In genomic region chr9:84667571-84668203, GRCh38 we compare ENCODE assay signal across 8 cellular contexts. TPM values are rescaled to one million over a fixed set of nuclear protein-coding genes. Genes with fewer than 3 reads are reported as not detected.
DNase-seq lines count a peak whose midpoint lies in the region; ATAC-seq, FAIRE-seq and TF ChIP-seq lines count a peak whose summit lies in the region.

No MANE protein-coding gene starts in this region.

- DNase-seq in Caki2 (ENCODE audit: low read depth) = peak; percentile 47
- DNase-seq in GM19239 (ENCODE audit: insufficient read length, low spot score) = peak; percentile 28
- DNase-seq in M059J (ENCODE audit: low read depth) = peak; percentile 31
- DNase-seq in colonic mucosa = peak; percentile 17
- no peak for DNase-seq in memory B cell (ENCODE audit: low spot score in 2 of 2)
- no peak for DNase-seq in vagina (ENCODE audit: extremely low spot score in 2 of 2)
- DNase-seq in activated effector memory CD4-positive, alpha-beta T cell treated with anti-CD3 and anti-CD28 coated beads, Interleukin-2, amount 50 U/mL, for 16 hours = no peak
- DNase-seq in NCI-H1105 (lab: John Stamatoyannopoulos, UW) = no peak

- TF ChIP-seq CTCF in colonic mucosa (IDR thresholded peaks at IDR 0.05) (peak; percentile 27), vagina (IDR thresholded peaks at IDR 0.05) (peak in 1 of 3 experiments; percentile 29)

- H3K36me3 ChIP-seq in colonic mucosa (no peaks in the 10 kb centered on the region), vagina (no peaks in the 10 kb centered on the region)

- H3K36me3 Mint-ChIP-seq in memory B cell = no peaks in the 10 kb centered on the region

- H3K27me3 ChIP-seq in colonic mucosa = peaks cover 19% of the 10 kb centered on the region
- no peaks in the 10 kb centered on the region for H3K27me3 ChIP-seq in vagina

- peaks cover 7% of the 10 kb centered on the region for H3K4me1 Mint-ChIP-seq in memory B cell

- no peaks in the 10 kb centered on the region for H3K4me1 ChIP-seq in colonic mucosa
- H3K4me1 ChIP-seq in vagina = no peaks in the 10 kb centered on the region

- no peak overlapping the region for H3K27ac Mint-ChIP-seq in memory B cell

- H3K9ac ChIP-seq in colonic mucosa (ENCODE audit: low read depth in 2 of 2, low read length in 2 of 2) = no peak overlapping the region

- peaks cover 6% of the 10 kb centered on the region for H3K9me3 Mint-ChIP-seq in memory B cell

- TF ChIP-seq POLR2A in vagina (IDR thresholded peaks at IDR 0.05) = no peak

- intact Hi-C loops in colonic mucosa (cut with DNase I) (loop anchor here (10.0 kb wide), 1 partner anchor 757 kb away; no protein-coding TSS in a partner anchor), vagina (cut with DNase I) (no loop called here)

- ATAC-seq in memory B cell (ENCODE audit: low read depth) = no peak

- H3K4me3 Mint-ChIP-seq in memory B cell = peak overlapping the region; percentile 40

- peak overlapping the region; percentile 29 for H3K4me3 ChIP-seq in colonic mucosa
- H3K4me3 ChIP-seq in vagina = peak overlapping the region; percentile 64 to 65

- FAIRE-seq in GM19239 (lab: Jason Lieb, UNC) = peak; percentile 74

- H3K9me3 ChIP-seq in colonic mucosa (no peaks in the 10 kb centered on the region), vagina (no peaks in the 10 kb centered on the region)

- in situ Hi-C loops in Caki2 (cut with HindIII; ENCODE audit: low pct_unique_long_range_greater_than_20kb, low sequenced_read_pairs) = no loop called here

- H3K27me3 Mint-ChIP-seq in memory B cell = peaks cover 23% of the 10 kb centered on the region

- H3K27ac ChIP-seq in colonic mucosa (no peak overlapping the region), vagina (peak overlapping the region; percentile 82)

RNA-seq across cellular contexts. Expression of gene NTRK2, which starts 1.8 kb away (rescaled TPM):
- total RNA-seq in Caki2 (2014; rRNA removed; shearing (Covaris generic); ENCODE audit: low replicate concordance) = 0.54 TPM in 1 of 2 replicates, not detected in the other
- 0.44 and 1.1 TPM in 2 replicates for total RNA-seq in M059J (2014; rRNA removed; shearing (Covaris generic))
- 1 to 10 TPM in 1 of 2 donors, under 1 TPM in 1; 0.52 to 2.3 TPM for total RNA-seq in colonic mucosa
- total RNA-seq in vagina = 16.0 TPM

Comparison
In these comparisons a context has a peak if more than half of its experiments do, and no peak if none do; other contexts are left out.
1. DNase-seq: peak in Caki2 (single experiment), GM19239 (single experiment), M059J (single experiment) and colonic mucosa (single experiment); none in memory B cell (0 of 2), vagina (0 of 2), activated effector memory CD4-positive, alpha-beta T cell treated with anti-CD3 and anti-CD28 coated beads, Interleukin-2, amount 50 U/mL, for 16 hours (single experiment) and NCI-H1105 (single experiment).